Comparison of ENCODE assay signal across 33 cellular contexts in the genomic region with DNA sequence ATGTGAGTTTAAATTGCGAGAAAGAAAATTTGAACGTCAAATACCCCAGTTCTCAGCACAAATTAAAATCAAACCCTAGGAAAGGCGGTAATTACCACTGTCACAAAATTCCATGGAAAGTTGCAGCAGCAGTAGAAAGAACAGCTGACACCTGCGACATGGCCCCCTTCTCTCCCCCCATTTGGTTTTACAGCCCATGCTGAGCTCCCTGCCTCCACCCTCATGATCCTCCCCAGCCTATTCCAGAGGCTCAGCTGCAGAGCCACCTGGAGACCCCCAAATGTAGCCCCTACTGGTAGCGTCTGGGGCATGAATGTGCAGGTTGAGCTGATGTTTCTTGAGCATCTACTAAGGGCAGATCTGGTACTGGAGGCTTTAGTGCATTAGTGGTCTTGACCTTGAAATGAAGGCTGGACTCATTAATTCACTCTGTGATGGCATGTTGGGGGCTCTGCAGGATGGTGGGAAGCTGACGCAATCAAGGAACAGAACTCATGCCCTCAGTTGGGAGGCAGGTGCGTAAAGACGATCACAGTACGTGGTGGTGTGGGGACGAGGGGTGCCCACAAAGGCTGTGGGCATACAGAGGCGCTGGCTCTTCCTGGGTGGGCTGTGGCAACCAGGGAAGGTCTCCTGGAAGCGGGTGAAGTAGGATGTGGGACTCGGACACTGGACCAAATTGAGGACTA.
"Had no signal": no experiment of that assay in that cellular context is flagged by ENCODE, and none has a peak within 500 bp of the region (broad histone marks: within the 10 kb centered on the region; RNA-seq: fewer than 3 reads in every experiment).

No MANE protein-coding gene starts in this region.

- H3K9me3 ChIP-seq: adrenal gland, ascending aorta had no signal

- H3K27ac ChIP-seq: adrenal gland, ascending aorta, cardiac muscle cell, VCaP had no signal

- H3K27me3 ChIP-seq: adrenal gland, ascending aorta had no signal

- H3K36me3 ChIP-seq: adrenal gland, ascending aorta, cardiac muscle cell had no signal

- H3K4me3 ChIP-seq: adrenal gland, ascending aorta, cardiac muscle cell had no signal

- ATAC-seq: activated CD8-positive, alpha-beta T cell treated with anti-CD3 and anti-CD28 coated beads for 36 hours; activated naive CD4-positive, alpha-beta T cell treated with anti-CD3 and anti-CD28 coated beads, Interleukin-2, amount 50 U/mL, for 72 hours; activated T-cell treated with anti-CD3 and anti-CD28 coated beads, Interleukin-2, amount 50 U/mL, for 4 hours; activated T-cell treated with anti-CD3 and anti-CD28 coated beads, Interleukin-2, amount 50 U/mL, for 72 hours; activated T-helper 17 cell treated with anti-CD3 and anti-CD28 coated beads, Interleukin-2, amount 50 U/mL, for 72 hours had no signal

- DNase-seq: activated B cell treated with CpG ODN at 0.5 μM for 24 hours; activated CD4-positive, alpha-beta memory T cell treated with anti-CD3 and anti-CD28 coated beads for 36 hours; activated CD4-positive, alpha-beta T cell treated with anti-CD3 and anti-CD28 coated beads for 4 hours; activated CD4-positive, alpha-beta T cell treated with anti-CD3 and anti-CD28 coated beads, Interleukin-2, amount 10 ng/mL, durations not matched to agents 24 days and 14 days; activated CD4-positive, alpha-beta T cell treated with anti-CD3 and anti-CD28 coated beads, Interleukin-2, amount 50 U/mL, for 1 hour; activated CD4-positive, alpha-beta T cell treated with anti-CD3 and anti-CD28 coated beads, Interleukin-2, amount 50 U/mL, for 4 hours; activated CD4-positive, CD25-positive, alpha-beta regulatory T cell treated with anti-CD3 and anti-CD28 coated beads, Interleukin-2, amount 50 U/mL, for 72 hours; activated CD8-positive, alpha-beta memory T cell treated with anti-CD3 and anti-CD28 coated beads, Interleukin-2, amount 50 U/mL, for 4 hours; activated CD8-positive, alpha-beta T cell treated with anti-CD3 and anti-CD28 coated beads for 36 hours; activated effector memory CD4-positive, alpha-beta T cell treated with anti-CD3 and anti-CD28 coated beads, Interleukin-2, amount 50 U/mL, for 16 hours; activated gamma-delta T cell treated with Interleukin-2 at 50 U/mL for 16 hours; activated naive CD4-positive, alpha-beta T cell; activated naive CD4-positive, alpha-beta T cell treated with anti-CD3 and anti-CD28 coated beads for 36 hours; activated naive CD4-positive, alpha-beta T cell treated with anti-CD3 and anti-CD28 coated beads, Interleukin-2, amount 50 U/mL, for 16 hours; activated naive CD8-positive, alpha-beta T cell treated with anti-CD3 and anti-CD28 coated beads for 36 hours; activated T-cell treated with anti-CD3 and anti-CD28 coated beads for 4 hours; activated T-cell treated with anti-CD3 and anti-CD28 coated beads, Interleukin-2, amount 50 U/mL, for 1 hour; activated T-cell treated with anti-CD3 and anti-CD28 coated beads, Interleukin-2, amount 50 U/mL, for 4 hours; activated T-cell treated with anti-CD3 and anti-CD28 coated beads, Interleukin-2, amount 50 U/mL, for 72 hours; adrenal gland; amniotic stem cell; anterior cingulate cortex; central memory CD4-positive, alpha-beta T cell; T-helper 1 cell; T-helper 2 cell; T-helper 9 cell had no signal

- FAIRE-seq: bronchial epithelial cell, TTC549 had no signal
